In genomic region chr1:42847111-42847580, GRCh38 we compare ENCODE assay signal across 8 cellular contexts. TPM values are rescaled to one million over a fixed set of nuclear protein-coding genes. Genes with fewer than 3 reads are reported as not detected.
DNase-seq lines count a peak whose midpoint lies in the region; ATAC-seq and TF ChIP-seq lines count a peak whose summit lies in the region.

No MANE protein-coding gene starts in this region.

- no peak overlapping the region for H3K27ac ChIP-seq in skeletal muscle tissue (ENCODE audit: low read depth, low read length)

- TF ChIP-seq CTCF in foreskin fibroblast (IDR thresholded peaks at IDR 0.05; ENCODE audit: low read depth, low read length), result no peak

- peaks cover 13 to 25% (median 22%) of the 10 kb centered on the region in 3 donors for H3K36me3 ChIP-seq in skeletal muscle tissue (ENCODE audit: control insufficient read depth in 3 of 3, insufficient read depth in 3 of 3, low read length in 3 of 3)

- DNase-seq in SW480 (ENCODE audit: low spot score), result peak; percentile 9
- no peak for DNase-seq in foreskin fibroblast
- no peak for DNase-seq in islet precursor cell
- no peak for DNase-seq in GM03348 (ENCODE audit: low spot score)
- no peak for DNase-seq in GDM1 (lab: John Stamatoyannopoulos, UW)
- DNase-seq in head of caudate nucleus, result no peak

- H3K4me1 ChIP-seq in skeletal muscle tissue (ENCODE audit: control insufficient read depth in 3 of 3, insufficient read depth in 3 of 3, low read length in 3 of 3), result peaks cover 10 to 17% (median 12%) of the 10 kb centered on the region in 3 donors

- intact Hi-C loops in head of caudate nucleus (cut with DNase I), result loop anchor here (10.0 kb wide), 1 partner anchor 82 kb away; the partner anchor contains the start of genes C1orf50 and P3H1

- H3K4me3 ChIP-seq in foreskin fibroblast (ENCODE audit: low read depth in 1 of 2, low read length in 2 of 2), result peak overlapping the region; percentile 82 to 86
- H3K4me3 ChIP-seq in skeletal muscle tissue (ENCODE audit: low read length in 3 of 3), result peak overlapping the region; percentile 88 to 94 (median 90)

- peak overlapping the region; percentile 90 to 94 (median 91) for H3K9ac ChIP-seq in skeletal muscle tissue (ENCODE audit: low read depth in 1 of 3, low read length in 3 of 3)

- peak; percentile 3 for ATAC-seq in GM21447 (IDR thresholded peaks at IDR 0.05; ENCODE audit: unreplicated experiment)

- H3K9me3 ChIP-seq in skeletal muscle tissue (ENCODE audit: control insufficient read depth in 3 of 3, low read length in 3 of 3), result peaks cover 0 to 4% (median 0%) of the 10 kb centered on the region in 3 donors

- H3K27me3 ChIP-seq in skeletal muscle tissue (ENCODE audit: control insufficient read depth in 3 of 3, insufficient read depth in 3 of 3, low read length in 3 of 3), result no peaks in the 10 kb centered on the region

RNA-seq across cellular contexts. Expression of gene ZNF691, which starts 0.7 kb away (rescaled TPM):
- 13.0 TPM for total RNA-seq in skeletal muscle tissue

RNA-seq across cellular contexts. Expression of gene SVBP, which starts 29.9 kb away (rescaled TPM):
- 34.4 TPM for total RNA-seq in skeletal muscle tissue

RNA-seq across cellular contexts. Expression of gene ERMAP, which starts 30.2 kb away (rescaled TPM):
- total RNA-seq in skeletal muscle tissue, result 5.2 TPM
